30 cellular contexts compared by ENCODE assay signal in the genomic region with DNA sequence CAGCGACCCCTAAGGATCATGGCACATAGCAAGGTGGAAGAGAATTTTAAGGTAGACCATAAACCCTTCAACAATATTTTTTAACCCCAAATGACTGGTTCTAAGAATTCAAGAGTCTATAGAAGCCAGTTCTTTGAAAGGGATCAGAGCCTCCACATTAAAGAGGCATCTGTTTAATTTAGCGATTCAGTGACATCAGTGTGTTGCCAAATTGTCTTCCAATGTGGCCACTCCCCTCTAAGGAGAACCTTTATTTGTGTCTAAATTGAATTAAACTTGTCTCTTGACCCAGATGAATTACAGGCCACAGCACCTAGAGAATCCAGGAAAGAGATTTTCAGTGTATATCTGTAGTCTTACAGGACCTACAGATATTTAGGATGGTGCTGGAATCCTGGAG.
"Had no signal": no experiment of that assay in that cellular context is flagged by ENCODE, and none has a peak within 500 bp of the region (broad histone marks: within the 10 kb centered on the region; RNA-seq: fewer than 3 reads in every experiment).

No MANE protein-coding gene starts in this region.

- DNase-seq: activated CD4-positive, alpha-beta memory T cell treated with anti-CD3 and anti-CD28 coated beads for 36 hours; activated CD4-positive, alpha-beta T cell treated with anti-CD3 and anti-CD28 coated beads for 4 hours; activated CD4-positive, alpha-beta T cell treated with anti-CD3 and anti-CD28 coated beads, Interleukin-2, amount 50 U/mL, for 1 hour; activated CD4-positive, CD25-positive, alpha-beta regulatory T cell treated with anti-CD3 and anti-CD28 coated beads, Interleukin-2, amount 50 U/mL, for 72 hours; activated CD8-positive, alpha-beta memory T cell treated with anti-CD3 and anti-CD28 coated beads, Interleukin-2, amount 50 U/mL, for 4 hours; activated gamma-delta T cell treated with Interleukin-2 at 50 U/mL for 16 hours; activated naive CD4-positive, alpha-beta T cell treated with anti-CD3 and anti-CD28 coated beads, Interleukin-2, amount 50 U/mL, for 16 hours; activated naive CD8-positive, alpha-beta T cell treated with anti-CD3 and anti-CD28 coated beads for 36 hours; activated T-cell treated with anti-CD3 and anti-CD28 coated beads for 4 hours; activated T-cell treated with anti-CD3 and anti-CD28 coated beads, Interleukin-2, amount 50 U/mL, for 4 hours; adrenal gland; body of pancreas; NCI-H1092 treated with DMSO at 0.1 percent for 48 hours; NCI-H1417; NCI-H146; NCI-H187; NCI-H2029 treated with DMSO at 0.1 percent for 48 hours; NCI-H2107; NCI-H226; NCI-H446 treated with DMSO at 0.1 percent for 48 hours; NCI-H524; PC-9; SIG-M5 had no signal

- H3K36me3 Mint-ChIP-seq: activated CD4-positive, alpha-beta memory T cell treated with anti-CD3 and anti-CD28 coated beads for 36 hours; activated naive CD8-positive, alpha-beta T cell treated with anti-CD3 and anti-CD28 coated beads for 36 hours had no signal

- H3K27me3 Mint-ChIP-seq: activated CD4-positive, alpha-beta memory T cell treated with anti-CD3 and anti-CD28 coated beads for 36 hours; activated naive CD8-positive, alpha-beta T cell treated with anti-CD3 and anti-CD28 coated beads for 36 hours had no signal

- H3K27ac ChIP-seq: adrenal gland, body of pancreas, breast epithelium, KMS-11, RWPE1 had no signal

- H3K36me3 ChIP-seq: adrenal gland, breast epithelium had no signal

- H3K9me3 Mint-ChIP-seq: activated naive CD8-positive, alpha-beta T cell treated with anti-CD3 and anti-CD28 coated beads for 36 hours; activated T-cell treated with anti-CD3 and anti-CD28 coated beads, Interleukin-2, amount 50 U/mL, for 4 hours; activated T-helper 1 cell treated with anti-CD3 and anti-CD28 coated beads, Interleukin-12 subunit alpha, Interleukin-12 subunit beta, Interleukin-2, Interleukin-4 antibody, amounts not matched to agents 30 ng/mL and 10 ng/mL and 1 ng/mL, durations not matched to agents 14 hours and 24 hours and 36 hours; T-helper 1 cell treated with Interleukin-12 subunit alpha and Interleukin-12 subunit beta and Interleukin-4 antibody, amounts not matched to agents 30 μg/mL and 1 μg/mL, for 36 hours; T-helper 2 cell treated with Interferon-gamma antibody and Interleukin-4, amounts not matched to agents 5 μg/mL and 100 μg/mL, for 36 hours had no signal

- ATAC-seq: activated T-cell treated with anti-CD3 and anti-CD28 coated beads, Interleukin-2, amount 50 U/mL, for 4 hours; body of pancreas; Right ventricle myocardium inferior had no signal

- H3K27ac Mint-ChIP-seq: activated CD4-positive, alpha-beta memory T cell treated with anti-CD3 and anti-CD28 coated beads for 36 hours; activated naive CD8-positive, alpha-beta T cell treated with anti-CD3 and anti-CD28 coated beads for 36 hours; activated T-helper 1 cell treated with anti-CD3 and anti-CD28 coated beads, Interleukin-12 subunit alpha, Interleukin-12 subunit beta, Interleukin-2, Interleukin-4 antibody, amounts not matched to agents 30 ng/mL and 10 ng/mL and 1 ng/mL, durations not matched to agents 14 hours and 24 hours and 36 hours; T-helper 1 cell treated with Interleukin-12 subunit alpha and Interleukin-12 subunit beta and Interleukin-4 antibody, amounts not matched to agents 30 μg/mL and 1 μg/mL, for 36 hours had no signal

- H3K4me3 Mint-ChIP-seq: activated CD4-positive, alpha-beta memory T cell treated with anti-CD3 and anti-CD28 coated beads for 36 hours; activated naive CD8-positive, alpha-beta T cell treated with anti-CD3 and anti-CD28 coated beads for 36 hours; activated T-cell treated with anti-CD3 and anti-CD28 coated beads, Interleukin-2, amount 50 U/mL, for 4 hours; activated T-helper 1 cell treated with anti-CD3 and anti-CD28 coated beads, Interleukin-12 subunit alpha, Interleukin-12 subunit beta, Interleukin-2, Interleukin-4 antibody, amounts not matched to agents 30 ng/mL and 10 ng/mL and 1 ng/mL, durations not matched to agents 14 hours and 24 hours and 36 hours; T-helper 1 cell treated with Interleukin-12 subunit alpha and Interleukin-12 subunit beta and Interleukin-4 antibody, amounts not matched to agents 30 μg/mL and 1 μg/mL, for 36 hours; T-helper 2 cell treated with Interferon-gamma antibody and Interleukin-4, amounts not matched to agents 5 μg/mL and 100 μg/mL, for 36 hours had no signal

- H3K9me3 ChIP-seq: adrenal gland, body of pancreas had no signal
